8 cellular contexts compared by ENCODE assay signal in genomic region chr17:3668279-3669084, GRCh38. TPM values are rescaled to one million over a fixed set of nuclear protein-coding genes. Genes with fewer than 3 reads are reported as not detected.
A peak's percentile ranks its signal among the peaks of the same experiment; 100 is the strongest.
DNase-seq lines count a peak whose midpoint lies in the region; ATAC-seq, FAIRE-seq and TF ChIP-seq lines count a peak whose summit lies in the region.

Gene EMC6 (plus strand): TSS chr17:3668812. CDS start chr17:3669147, 335 bp downstream.
Gene TAX1BP3 (minus strand): TSS chr17:3668578. CDS start chr17:3668526, 52 bp downstream.

- H3K4me1 ChIP-seq in right atrium auricular region (peaks cover 0 to 42% of the 10 kb centered on the region in 2 donors), psoas muscle (peaks cover 35% of the 10 kb centered on the region)

- peak within 1 kb of the TSS; percentile 75 to 84 for H3K4me3 ChIP-seq in right atrium auricular region
- H3K4me3 ChIP-seq in psoas muscle: peak within 1 kb of the TSS; percentile 97

- 0% methylated on average over 65 to 89 of the region's 89 CpGs for WGBS in psoas muscle, 3 donors

- peaks cover 14% of the 10 kb centered on the region for H3K36me3 ChIP-seq in right atrium auricular region
- peaks cover 2 to 40% of the 10 kb centered on the region in 2 donors for H3K36me3 ChIP-seq in psoas muscle (ENCODE audit: insufficient read depth in 1 of 2, low read depth in 1 of 2)

- DNase-seq in NCI-H187 treated with DMSO at 0.1 percent for 48 hours (lab: John Stamatoyannopoulos, UW) (peak; percentile 49), anterior cingulate cortex (lab: John Stamatoyannopoulos, UW) (peak; percentile 89 to 100 (median 98)), right atrium auricular region (ENCODE audit: low spot score) (peak; percentile 99), psoas muscle (peak; percentile 99 to 100), urothelium cell line (ENCODE audit: low spot score) (peak; percentile 96)

- ATAC-seq in GM18498 (IDR thresholded peaks at IDR 0.05; ENCODE audit: unreplicated experiment) (peak; percentile 88), HG02938 (IDR thresholded peaks at IDR 0.05; ENCODE audit: unreplicated experiment) (peak; percentile 86), psoas muscle (peak; percentile 87 to 91 (median 90))

- H3K9me3 ChIP-seq in right atrium auricular region (no peaks in the 10 kb centered on the region), psoas muscle (no peaks in the 10 kb centered on the region)

- H3K27ac ChIP-seq in right atrium auricular region (peak within 1 kb of the TSS; percentile 98 to 99), psoas muscle (peak within 1 kb of the TSS; percentile 96)

- FAIRE-seq in urothelium cell line (lab: Jason Lieb, UNC): no peak

- TF ChIP-seq CTCF in right atrium auricular region (IDR thresholded peaks at IDR 0.05): no peak
- no peak for TF ChIP-seq CTCF in psoas muscle (IDR thresholded peaks at IDR 0.05)

- H3K27me3 ChIP-seq in right atrium auricular region (no peaks in the 10 kb centered on the region), psoas muscle (ENCODE audit: insufficient read depth in 3 of 3, low read length in 2 of 3) (no peaks in the 10 kb centered on the region)

- intact Hi-C loops in T-helper 2 cell treated with Interferon-gamma antibody and Interleukin-4, amounts not matched to agents 100 ng/mL and 5 ng/mL, for 36 hours (cut with micrococcal nuclease): loop anchor here (1.0 to 5.0 kb wide), 4 partner anchors 32 to 224 kb away; partner anchors contain the start of genes CAMKK1, CTNS, HASPIN and SHPK
- intact Hi-C loops in psoas muscle (cut with DNase I): loop anchor here in 1 of 2 donors (1.0 kb wide), 1 partner anchor 28 kb away; no protein-coding TSS in a partner anchor

RNA-seq across cellular contexts. Expression of gene EMC6, which starts in this region (rescaled TPM):
- 44.3 and 45.3 TPM in 2 replicates for total RNA-seq in T-helper 2 cell treated with Interferon-gamma antibody and Interleukin-4, amounts not matched to agents 100 ng/mL and 5 ng/mL, for 36 hours
- total RNA-seq in right atrium auricular region: 10 to 100 TPM; 19.1 to 22.2 TPM
- 100 to 1,000 TPM in 1 of 4 donors, 10 to 100 TPM in 3; 91.6 to 135 (median 97.0) TPM for total RNA-seq in psoas muscle
- polyA plus RNA-seq in psoas muscle: 100 to 1,000 TPM; 247 to 270 (median 264) TPM

RNA-seq across cellular contexts. Expression of gene TAX1BP3, which starts in this region (rescaled TPM):
- total RNA-seq in T-helper 2 cell treated with Interferon-gamma antibody and Interleukin-4, amounts not matched to agents 100 ng/mL and 5 ng/mL, for 36 hours: 29.4 and 30.3 TPM in 2 replicates
- total RNA-seq in right atrium auricular region: 100 to 1,000 TPM; 212 to 227 TPM
- total RNA-seq in psoas muscle: 10 to 100 TPM; 20.4 to 23.9 (median 22.8) TPM
- polyA plus RNA-seq in psoas muscle: 10 to 100 TPM; 30.3 to 75.7 (median 40.1) TPM

Comparison
In these comparisons a context has a peak if more than half of its experiments do, and no peak if none do; other contexts are left out.
1. Peak in every context shown above with its lines: DNase-seq, ATAC-seq, H3K4me3 ChIP-seq and H3K27ac ChIP-seq.
2. DNase-seq: peak in every context shown above with its lines; median percentile 100 in psoas muscle; 99 in right atrium auricular region; 98 in anterior cingulate cortex; 96 in urothelium cell line; 49 in NCI-H187 treated with DMSO at 0.1 percent for 48 hours.